In genomic region chr4:1043658-1044468, GRCh38 we compare ENCODE assay signal across 8 cellular contexts. TPM values are rescaled to one million over a fixed set of nuclear protein-coding genes. Genes with fewer than 3 reads are reported as not detected.
DNase-seq lines count a peak whose midpoint lies in the region; ATAC-seq, FAIRE-seq and TF ChIP-seq lines count a peak whose summit lies in the region.

No MANE protein-coding gene starts in this region.

- TF ChIP-seq CTCF in GM23338 (conservative IDR thresholded peaks at IDR 0.05; ENCODE audit: low read depth in 2 of 2) (no peak), Peyer's patch (IDR thresholded peaks at IDR 0.05) (no peak), H1 (IDR thresholded peaks at IDR 0.05; ENCODE audit: control extremely low read depth in 1 of 3, insufficient read depth in 1 of 3, low read depth in 1 of 3, low read length in 3 of 3) (no peak)

- peak overlapping the region; percentile 46 for H3K56ac ChIP-seq in H1 (replicated peaks; ENCODE audit: insufficient read length, low read depth, low read length)

- H4K8ac ChIP-seq in H1 (ENCODE audit: extremely low read depth, insufficient read depth, low read length) = peak overlapping the region; percentile 91; the same call in 1 of the 2 replicates

- H3K4ac ChIP-seq in H1 (replicated peaks; ENCODE audit: insufficient read length, low read depth, low read length) = peak overlapping the region; percentile 89

- H4K20me1 ChIP-seq in GM23338 (replicated peaks; ENCODE audit: insufficient read depth) = no peaks in the 10 kb centered on the region
- peaks cover 0 to 2% of the 10 kb centered on the region in 2 experiments for H4K20me1 ChIP-seq in H1 (replicated peaks in 1 of 2; ENCODE audit: control insufficient read depth in 1 of 2, insufficient read depth in 2 of 2, low read length in 2 of 2)

- H2BK120ac ChIP-seq in H1 (replicated peaks; ENCODE audit: low read depth, low read length) = peak overlapping the region; percentile 87

- no peak overlapping the region for H3K23ac ChIP-seq in H1 (ENCODE audit: insufficient read length)

- peaks cover 14% of the 10 kb centered on the region for H3K23me2 ChIP-seq in H1 (ENCODE audit: low read depth, low read length)

- POLR2A ChIA-PET in H1 (lab: Charles Lee; ENCODE audit: partially characterized antibody) = interaction anchor here (1.2 to 1.3 kb wide), 2 partner anchors 9 to 11 kb away, joined by 3 to 5 read pairs; no protein-coding TSS in a partner anchor

- TF ChIP-seq EP300 in H1 (IDR thresholded peaks at IDR 0.05; ENCODE audit: borderline replicate concordance in 1 of 2, low read depth in 2 of 2, low read length in 2 of 2) = no peak

- H2AFZ ChIP-seq in GM23338 (peak overlapping the region; percentile 78), H1 (ENCODE audit: low read length) (peak overlapping the region; percentile 42; the same call in 1 of the 2 replicates)

- H3K9me3 ChIP-seq in Peyer's patch (no peaks in the 10 kb centered on the region), H1 (ENCODE audit: insufficient read depth in 2 of 2, low read depth in 1 of 2, low read length in 1 of 2) (no peaks in the 10 kb centered on the region), subcutaneous abdominal adipose tissue (ENCODE audit: control insufficient read depth in 5 of 5, low read length in 5 of 5) (no peaks in the 10 kb centered on the region)

- peaks cover 3% of the 10 kb centered on the region; the same call in 2 of the 3 replicates for H3K9me3 Mint-ChIP-seq in GM23338

- H3K18ac ChIP-seq in H1 (ENCODE audit: extremely low read depth, low read length) = peak overlapping the region; percentile 87

- H2BK20ac ChIP-seq in H1 (ENCODE audit: low read length) = peak overlapping the region; percentile 99

- no peaks in the 10 kb centered on the region for H3F3A ChIP-seq in GM23338 (replicated peaks; ENCODE audit: low read depth)

- H3K9ac ChIP-seq in H1 (replicated peaks in 1 of 4; ENCODE audit: extremely low read depth in 1 of 4, low read depth in 3 of 4, low read length in 3 of 4) (no peak overlapping the region; a peak in 1 of 7 replicates), subcutaneous abdominal adipose tissue (ENCODE audit: low read length in 5 of 5) (peak overlapping the region in 1 of 5 donors; percentile 38)

- H3K79me2 ChIP-seq in GM23338 (replicated peaks; ENCODE audit: insufficient read depth) = no peaks in the 10 kb centered on the region
- H3K79me2 ChIP-seq in H1 (ENCODE audit: control insufficient read depth in 1 of 2, insufficient read depth in 2 of 2, low read length in 2 of 2) = no peaks in the 10 kb centered on the region

- peak overlapping the region; percentile 100 for H2AK5ac ChIP-seq in H1 (ENCODE audit: low read depth, low read length)

- DNase-seq in GM23338 (ENCODE audit: low spot score) (peak; percentile 66), Peyer's patch (peak; percentile 46 to 86 (median 66)), H1 (ENCODE audit: low read depth in 1 of 2, low spot score in 2 of 2) (peak; percentile 63 to 73), mesenteric fat pad (ENCODE audit: low spot score) (peak; percentile 95), NCI-H2029 treated with DMSO at 0.1 percent for 48 hours (lab: John Stamatoyannopoulos, UW) (no peak), NCI-H345 (lab: John Stamatoyannopoulos, UW) (no peak)

- H2BK15ac ChIP-seq in H1 (ENCODE audit: low read length) = peak overlapping the region; percentile 99

- TF ChIP-seq POLR2A in Peyer's patch (IDR thresholded peaks at IDR 0.05) (no peak), H1 (IDR thresholded peaks at IDR 0.05; ENCODE audit: control extremely low read depth in 1 of 2, low read depth in 2 of 2, low read length in 2 of 2) (no peak)

- no peak overlapping the region for H3K4me2 ChIP-seq in GM23338
- peak overlapping the region in 1 of 2 experiments; percentile 26; a peak in 1 of 4 replicates for H3K4me2 ChIP-seq in H1 (ENCODE audit: insufficient read depth in 1 of 2, low read depth in 2 of 2, low read length in 2 of 2)

- WGBS in H1 (ENCODE audit: extremely low coverage in 1 of 2, insufficient coverage in 1 of 2, insufficient read length in 1 of 2, insufficient replicate concordance in 2 of 2, low coverage in 1 of 2, low lambda C conversion rate in 2 of 2, missing lambda C conversion rate in 1 of 2), 2 experiments = 67% methylated on average over 27 of the region's 35 CpGs; no CpG with 5 or more reads in 1 of the 2 experiments

- no peak overlapping the region for H3K4me3 ChIP-seq in GM23338
- no peak overlapping the region for H3K4me3 ChIP-seq in Peyer's patch
- H3K4me3 ChIP-seq in H1 (ENCODE audit: extremely low read depth in 1 of 4, insufficient read depth in 2 of 4, low read depth in 3 of 4, low read length in 4 of 4) = no peak overlapping the region
- H3K4me3 ChIP-seq in subcutaneous abdominal adipose tissue (ENCODE audit: low read depth in 1 of 5, low read length in 5 of 5) = no peak overlapping the region

- no peak overlapping the region for H3K27ac ChIP-seq in GM23338 (ENCODE audit: low read depth)
- H3K27ac ChIP-seq in Peyer's patch = peak overlapping the region in 2 of 4 donors; percentile 13 to 31
- no peak overlapping the region; the same call in 1 of the 2 replicates for H3K27ac ChIP-seq in H1 (ENCODE audit: low read depth, low read length)
- peak overlapping the region; percentile 69 for H3K27ac ChIP-seq in subcutaneous abdominal adipose tissue (ENCODE audit: low read depth, low read length)

- H3K4me3 Mint-ChIP-seq in GM23338 = no peak overlapping the region

- peak; percentile 46 for ATAC-seq in GM23338
- ATAC-seq in HG03378 (IDR thresholded peaks at IDR 0.05; ENCODE audit: unreplicated experiment) = no peak

- peaks cover 3% of the 10 kb centered on the region; the same call in 1 of the 3 replicates for H3K36me3 Mint-ChIP-seq in GM23338 (ENCODE audit: low read depth)

- H3K14ac ChIP-seq in H1 (ENCODE audit: insufficient read length) = no peak overlapping the region

- H3K79me1 ChIP-seq in H1 (ENCODE audit: low read depth, low read length) = no peaks in the 10 kb centered on the region

- peaks cover 13% of the 10 kb centered on the region for H3K4me1 Mint-ChIP-seq in GM23338

- H3K27me3 Mint-ChIP-seq in GM23338 (ENCODE audit: insufficient read depth, low read depth, poor library complexity) = peaks cover 18% of the 10 kb centered on the region

- H2BK12ac ChIP-seq in H1 (ENCODE audit: low read depth, low read length) = peak overlapping the region; percentile 98

- H2BK5ac ChIP-seq in H1 (ENCODE audit: low read depth, low read length) = peak overlapping the region; percentile 92

- H3K4me1 ChIP-seq in GM23338 (ENCODE audit: insufficient read depth) (no peaks in the 10 kb centered on the region), Peyer's patch (peaks cover 0 to 44% (median 0%) of the 10 kb centered on the region in 4 donors), H1 (replicated peaks in 1 of 4; ENCODE audit: control insufficient read depth in 3 of 4, insufficient read depth in 4 of 4, low read length in 3 of 4) (peaks cover 0 to 26% (median 15%) of the 10 kb centered on the region in 4 experiments; a peak in 6 of 7 replicates), subcutaneous abdominal adipose tissue (ENCODE audit: control insufficient read depth in 5 of 5, insufficient read depth in 5 of 5, low read length in 5 of 5) (peaks cover 8 to 65% (median 57%) of the 10 kb centered on the region in 5 donors)

- H3K27me3 ChIP-seq in GM23338 (ENCODE audit: insufficient read depth) (no peaks in the 10 kb centered on the region), Peyer's patch (no peaks in the 10 kb centered on the region), H1 (replicated peaks in 1 of 4; ENCODE audit: control insufficient read depth in 3 of 4, extremely low read depth in 1 of 4, insufficient read depth in 3 of 4, low read length in 3 of 4) (peaks cover 0 to 6% (median 0%) of the 10 kb centered on the region in 4 experiments; a peak in 3 of 7 replicates), subcutaneous abdominal adipose tissue (ENCODE audit: control insufficient read depth in 5 of 5, insufficient read depth in 4 of 5, low read length in 5 of 5) (peaks cover 14 to 42% (median 33%) of the 10 kb centered on the region in 5 donors)

- H4K5ac ChIP-seq in H1 (ENCODE audit: insufficient read length, low read depth, low read length) = peak overlapping the region; percentile 48

- no peaks in the 10 kb centered on the region for H3K36me3 ChIP-seq in GM23338 (ENCODE audit: insufficient read depth)
- no peaks in the 10 kb centered on the region for H3K36me3 ChIP-seq in Peyer's patch
- H3K36me3 ChIP-seq in H1 (ENCODE audit: control insufficient read depth in 2 of 4, insufficient read depth in 4 of 4, low read length in 3 of 4) = no peaks in the 10 kb centered on the region
- no peaks in the 10 kb centered on the region for H3K36me3 ChIP-seq in subcutaneous abdominal adipose tissue (ENCODE audit: control insufficient read depth in 5 of 5, insufficient read depth in 5 of 5, low read length in 5 of 5)

- H3K27ac Mint-ChIP-seq in GM23338 = peak overlapping the region; percentile 91; the same call in 1 of the 2 replicates

- no peak for TF ChIP-seq RAD21 in H1 (IDR thresholded peaks at IDR 0.05 in 1 of 2, conservative IDR thresholded peaks at IDR 0.05 in 1 of 2; ENCODE audit: low read depth in 2 of 2, low read length in 2 of 2)

- CTCF ChIA-PET in H1 (lab: Charles Lee; ENCODE audit: partially characterized antibody) = interaction anchor here (0.7 to 1.2 kb wide), 4 partner anchors 10 to 33 kb away, joined by 3 to 4 read pairs (median 3); no protein-coding TSS in a partner anchor

- FAIRE-seq in H1 (lab: Jason Lieb, UNC) = no peak

- H4K91ac ChIP-seq in H1 (replicated peaks; ENCODE audit: insufficient read length, low read length) = peak overlapping the region; percentile 99

- H3K9me2 ChIP-seq in GM23338 (ENCODE audit: insufficient read depth) = no peaks in the 10 kb centered on the region

RNA-seq across cellular contexts. Expression of gene FGFRL1, which starts 32.4 kb away (rescaled TPM):
- 28.6 and 35.8 TPM in 2 replicates for total RNA-seq in GM23338 (2014; rRNA removed; shearing (Covaris generic))
- polyA plus RNA-seq in GM23338 (2016; fragmentation: Nextera tagmentation; extraction: Ambion mirVana) = 7.0 and 7.3 TPM in 2 replicates
- total RNA-seq in Peyer's patch = 10 to 100 TPM; 10.3 to 29.7 (median 26.8) TPM
- 18.8 and 18.9 TPM in 2 replicates for total RNA-seq in H1 (2021; fragmentation: NEBNext Ultra II Directional; extraction: Animal tissue kit (Norgen Biotek cat#: 25700))
- 34.6 and 38.9 TPM in 2 replicates for polyA plus RNA-seq in H1 (2011; rRNA removed)
- 27.7 TPM for polyA plus RNA-seq in H1 (2011; cell fraction: cytosol; rRNA removed)
- 30.1 TPM for polyA plus RNA-seq in H1 (2011; cell fraction: nucleus; rRNA removed)
- polyA plus RNA-seq in H1 (2012, experiment 1 of 2) = 12.6 to 21.8 TPM (median 19.7 TPM) in 4 replicates
- polyA plus RNA-seq in H1 (2012, experiment 2 of 2) = 15.6 TPM
- 21.1 TPM for polyA plus RNA-seq in H1 (2013, experiment 1 of 2)
- polyA plus RNA-seq in H1 (2013, experiment 2 of 2) = 22.9 TPM
- 72.8 and 101 TPM in 2 replicates for polyA minus RNA-seq in H1 (2011; rRNA and poly(A)+ RNA removed)
- 20.7 TPM for polyA minus RNA-seq in H1 (2011; cell fraction: cytosol; rRNA and poly(A)+ RNA removed)
- polyA minus RNA-seq in H1 (2011; cell fraction: nucleus; rRNA and poly(A)+ RNA removed) = 22.0 TPM
- total RNA-seq in mesenteric fat pad = 54.1 TPM

RNA-seq across cellular contexts. Expression of gene SLC26A1, which starts 50.7 kb away (rescaled TPM):
- total RNA-seq in GM23338 (2014; rRNA removed; shearing (Covaris generic)) = 0.10 and 0.16 TPM in 2 replicates
- polyA plus RNA-seq in GM23338 (2016; fragmentation: Nextera tagmentation; extraction: Ambion mirVana) (0.07 and 0.27 TPM in 2 replicates), H1 (2011; rRNA removed) (0.11 and 0.14 TPM in 2 replicates)
- total RNA-seq in Peyer's patch (10 to 100 TPM in 3 of 4 donors, under 1 TPM in 1; 0.83 to 35.7 (median 24.3) TPM), mesenteric fat pad (0.22 TPM)
- total RNA-seq in H1 (2021; fragmentation: NEBNext Ultra II Directional; extraction: Animal tissue kit (Norgen Biotek cat#: 25700)) = not detected in 2 replicates
- polyA plus RNA-seq in H1 (2011; cell fraction: cytosol; rRNA removed) = 0.10 TPM
- 0.57 TPM for polyA plus RNA-seq in H1 (2011; cell fraction: nucleus; rRNA removed)
- polyA plus RNA-seq in H1 (2012, experiment 1 of 2) = 0.20 to 0.67 TPM (median 0.33 TPM) in 4 replicates
- 0.08 TPM for polyA plus RNA-seq in H1 (2012, experiment 2 of 2)
- polyA plus RNA-seq in H1 (2013, experiment 1 of 2) = 0.14 TPM
- polyA plus RNA-seq in H1 (2013, experiment 2 of 2) = 0.06 TPM
- 0.07 and 0.09 TPM in 2 replicates for polyA minus RNA-seq in H1 (2011; rRNA and poly(A)+ RNA removed)
- not detected for polyA minus RNA-seq in H1 (2011; cell fraction: cytosol; rRNA and poly(A)+ RNA removed)
- polyA minus RNA-seq in H1 (2011; cell fraction: nucleus; rRNA and poly(A)+ RNA removed) = 0.20 TPM

RNA-seq across cellular contexts. Expression of gene IDUA, which starts 57.0 kb away (rescaled TPM):
- total RNA-seq in GM23338 (2014; rRNA removed; shearing (Covaris generic)) = 0.62 and 6.1 TPM in 2 replicates
- polyA plus RNA-seq in GM23338 (2016; fragmentation: Nextera tagmentation; extraction: Ambion mirVana) (0.80 and 1.3 TPM in 2 replicates), H1 (2011; rRNA removed) (2.8 and 5.8 TPM in 2 replicates)
- total RNA-seq in Peyer's patch (100 to 1,000 TPM in 1 of 4 donors, 10 to 100 TPM in 3; 40.4 to 114 (median 71.4) TPM), mesenteric fat pad (34.7 TPM)
- total RNA-seq in H1 (2021; fragmentation: NEBNext Ultra II Directional; extraction: Animal tissue kit (Norgen Biotek cat#: 25700)) = 4.8 and 6.5 TPM in 2 replicates
- 3.5 TPM for polyA plus RNA-seq in H1 (2011; cell fraction: cytosol; rRNA removed)
- 30.1 TPM for polyA plus RNA-seq in H1 (2011; cell fraction: nucleus; rRNA removed)
- polyA plus RNA-seq in H1 (2012, experiment 1 of 2) = 1.3 to 4.4 TPM (median 2.7 TPM) in 4 replicates
- 1.2 TPM for polyA plus RNA-seq in H1 (2012, experiment 2 of 2)
- polyA plus RNA-seq in H1 (2013, experiment 1 of 2) = 2.0 TPM
- polyA plus RNA-seq in H1 (2013, experiment 2 of 2) = 2.1 TPM
- 0.93 and 1.1 TPM in 2 replicates for polyA minus RNA-seq in H1 (2011; rRNA and poly(A)+ RNA removed)
- polyA minus RNA-seq in H1 (2011; cell fraction: cytosol; rRNA and poly(A)+ RNA removed) = 2.7 TPM
- 8.1 TPM for polyA minus RNA-seq in H1 (2011; cell fraction: nucleus; rRNA and poly(A)+ RNA removed)

Comparison
In these comparisons a context has a peak if more than half of its experiments do, and no peak if none do; other contexts are left out.
1. DNase-seq: peak in GM23338 (single experiment), Peyer's patch (3 of 3), H1 (2 of 2) and mesenteric fat pad (single experiment); none in NCI-H2029 treated with DMSO at 0.1 percent for 48 hours (single experiment) and NCI-H345 (single experiment).